ENCODE assay signal across 32 cellular contexts in the genomic region with DNA sequence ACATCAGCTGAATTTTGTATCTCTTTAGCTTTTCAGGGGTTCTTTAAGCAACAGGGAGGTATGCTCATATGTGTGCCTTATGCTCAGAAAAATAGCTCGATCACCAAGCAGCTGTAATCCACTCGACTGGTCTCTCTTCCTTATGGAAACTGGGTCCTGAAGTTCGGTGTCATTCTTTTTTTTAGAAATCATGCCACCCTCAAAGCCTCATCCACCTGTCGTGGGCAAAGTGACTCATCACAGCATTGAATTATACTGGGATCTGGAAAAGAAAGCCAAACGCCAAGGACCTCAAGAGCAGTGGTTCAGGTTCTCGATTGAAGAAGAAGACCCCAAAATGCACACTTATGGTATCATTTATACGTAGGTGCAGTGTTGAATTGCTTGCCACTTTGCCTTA.
"Had no signal": no experiment of that assay in that cellular context is flagged by ENCODE, and none has a peak within 500 bp of the region (broad histone marks: within the 10 kb centered on the region; RNA-seq: fewer than 3 reads in every experiment).

No MANE protein-coding gene starts in this region.

- H3K27ac ChIP-seq: adrenal gland, ascending aorta, breast epithelium, cardiac muscle cell, colonic mucosa, gastrocnemius medialis, heart left ventricle had no signal

- DNase-seq: activated CD4-positive, alpha-beta memory T cell treated with anti-CD3 and anti-CD28 coated beads for 36 hours; activated CD4-positive, alpha-beta T cell treated with anti-CD3 and anti-CD28 coated beads for 36 hours; activated CD4-positive, alpha-beta T cell treated with anti-CD3 and anti-CD28 coated beads, Interleukin-2, amount 10 ng/mL, durations not matched to agents 24 days and 14 days; activated CD4-positive, CD25-positive, alpha-beta regulatory T cell; activated CD4-positive, CD25-positive, alpha-beta regulatory T cell treated with anti-CD3 and anti-CD28 coated beads, Interleukin-2, amount 50 U/mL, for 72 hours; activated CD8-positive, alpha-beta memory T cell treated with anti-CD3 and anti-CD28 coated beads, Interleukin-2, amount 10 ng/mL, durations not matched to agents 7 days and 5 days; activated CD8-positive, alpha-beta memory T cell treated with anti-CD3 and anti-CD28 coated beads, Interleukin-2, amount 50 U/mL, for 4 hours; activated CD8-positive, alpha-beta T cell treated with anti-CD3 and anti-CD28 coated beads, Interleukin-2, amount 10 ng/mL, durations not matched to agents 7 days and 5 days; activated effector memory CD4-positive, alpha-beta T cell treated with anti-CD3 and anti-CD28 coated beads, Interleukin-2, amount 50 U/mL, for 16 hours; activated naive CD4-positive, alpha-beta T cell treated with anti-CD3 and anti-CD28 coated beads for 36 hours; activated naive CD8-positive, alpha-beta T cell treated with anti-CD3 and anti-CD28 coated beads for 36 hours; activated naive CD8-positive, alpha-beta T cell treated with anti-CD3 and anti-CD28 coated beads, Interleukin-2, amount 50 U/mL, for 24 hours; activated T-cell treated with anti-CD3 and anti-CD28 coated beads, Interleukin-2, amount 50 U/mL, for 1 hour; activated T-cell treated with anti-CD3 and anti-CD28 coated beads, Interleukin-2, amount 50 U/mL, for 48 hours; adrenal gland; central memory CD4-positive, alpha-beta T cell; cerebellar nuclear complex; colonic mucosa; effector CD8-positive, alpha-beta T cell; endodermal cell; foreskin fibroblast; gastrocnemius medialis; glutamatergic neuron; heart left ventricle had no signal

- H3K4me1 ChIP-seq: adrenal gland, ascending aorta, breast epithelium, colonic mucosa, gastrocnemius medialis, heart left ventricle had no signal

- H3K9me3 ChIP-seq: adrenal gland, ascending aorta, breast epithelium, colonic mucosa, gastrocnemius medialis had no signal

- H3K27me3 ChIP-seq: adrenal gland, ascending aorta, breast epithelium, cardiac muscle cell, colonic mucosa, gastrocnemius medialis, heart left ventricle had no signal

- H3K9me3 Mint-ChIP-seq: activated CD4-positive, alpha-beta memory T cell treated with anti-CD3 and anti-CD28 coated beads for 36 hours; activated CD4-positive, alpha-beta T cell treated with anti-CD3 and anti-CD28 coated beads, Interleukin-2, amount 10 ng/mL, durations not matched to agents 24 days and 14 days; activated naive CD4-positive, alpha-beta T cell treated with anti-CD3 and anti-CD28 coated beads for 36 hours; activated naive CD4-positive, alpha-beta T cell treated with anti-CD3 and anti-CD28 coated beads, Interleukin-2, amount 50 U/mL, for 24 hours; activated naive CD8-positive, alpha-beta T cell treated with anti-CD3 and anti-CD28 coated beads for 36 hours; activated naive CD8-positive, alpha-beta T cell treated with anti-CD3 and anti-CD28 coated beads, Interleukin-2, amount 50 U/mL, for 24 hours; activated T-helper 1 cell treated with anti-CD3 and anti-CD28 coated beads, Interleukin-12 subunit alpha, Interleukin-12 subunit beta, Interleukin-2, Interleukin-4 antibody, amounts not matched to agents 30 ng/mL and 10 ng/mL and 1 ng/mL, durations not matched to agents 14 hours and 24 hours and 36 hours; activated T-helper 2 cell treated with anti-CD3 and anti-CD28 coated beads, Interferon-gamma antibody, Interleukin-2, Interleukin-4, amounts not matched to agents 10 μg/mL and 5 μg/mL and 100 μg/mL, durations not matched to agents 14 hours and 24 hours and 36 hours; endodermal cell had no signal

- H3K36me3 Mint-ChIP-seq: activated CD4-positive, alpha-beta memory T cell treated with anti-CD3 and anti-CD28 coated beads for 36 hours; activated CD8-positive, alpha-beta memory T cell treated with anti-CD3 and anti-CD28 coated beads, Interleukin-2, amount 10 ng/mL, durations not matched to agents 7 days and 5 days; activated naive CD4-positive, alpha-beta T cell treated with anti-CD3 and anti-CD28 coated beads, Interleukin-2, amount 50 U/mL, for 24 hours; activated naive CD8-positive, alpha-beta T cell treated with anti-CD3 and anti-CD28 coated beads for 36 hours; brain had no signal

- H3K4me1 Mint-ChIP-seq: activated CD4-positive, alpha-beta T cell treated with anti-CD3 and anti-CD28 coated beads for 36 hours; activated CD4-positive, alpha-beta T cell treated with anti-CD3 and anti-CD28 coated beads, Interleukin-2, amount 10 ng/mL, durations not matched to agents 24 days and 14 days; activated CD8-positive, alpha-beta memory T cell treated with anti-CD3 and anti-CD28 coated beads, Interleukin-2, amount 10 ng/mL, durations not matched to agents 7 days and 5 days; activated naive CD4-positive, alpha-beta T cell treated with anti-CD3 and anti-CD28 coated beads, Interleukin-2, amount 50 U/mL, for 24 hours; activated naive CD8-positive, alpha-beta T cell treated with anti-CD3 and anti-CD28 coated beads for 36 hours; activated naive CD8-positive, alpha-beta T cell treated with anti-CD3 and anti-CD28 coated beads, Interleukin-2, amount 50 U/mL, for 24 hours had no signal

- H3K36me3 ChIP-seq: adrenal gland, ascending aorta, breast epithelium, cardiac muscle cell, colonic mucosa, gastrocnemius medialis, heart left ventricle had no signal

- H3K4me3 Mint-ChIP-seq: activated CD4-positive, alpha-beta memory T cell treated with anti-CD3 and anti-CD28 coated beads for 36 hours; activated CD4-positive, alpha-beta T cell treated with anti-CD3 and anti-CD28 coated beads for 36 hours; activated CD4-positive, alpha-beta T cell treated with anti-CD3 and anti-CD28 coated beads, Interleukin-2, amount 10 ng/mL, durations not matched to agents 24 days and 14 days; activated CD8-positive, alpha-beta memory T cell treated with anti-CD3 and anti-CD28 coated beads, Interleukin-2, amount 10 ng/mL, durations not matched to agents 7 days and 5 days; activated CD8-positive, alpha-beta T cell treated with anti-CD3 and anti-CD28 coated beads, Interleukin-2, amount 10 ng/mL, durations not matched to agents 7 days and 5 days; activated naive CD4-positive, alpha-beta T cell treated with anti-CD3 and anti-CD28 coated beads for 36 hours; activated naive CD4-positive, alpha-beta T cell treated with anti-CD3 and anti-CD28 coated beads, Interleukin-2, amount 50 U/mL, for 24 hours; activated naive CD8-positive, alpha-beta T cell treated with anti-CD3 and anti-CD28 coated beads for 36 hours; activated naive CD8-positive, alpha-beta T cell treated with anti-CD3 and anti-CD28 coated beads, Interleukin-2, amount 50 U/mL, for 24 hours; activated T-helper 1 cell treated with anti-CD3 and anti-CD28 coated beads, Interleukin-12 subunit alpha, Interleukin-12 subunit beta, Interleukin-2, Interleukin-4 antibody, amounts not matched to agents 30 ng/mL and 10 ng/mL and 1 ng/mL, durations not matched to agents 14 hours and 24 hours and 36 hours; endodermal cell had no signal

- ATAC-seq: activated CD4-positive, alpha-beta T cell treated with anti-CD3 and anti-CD28 coated beads for 36 hours; activated CD8-positive, alpha-beta memory T cell treated with anti-CD3 and anti-CD28 coated beads, Interleukin-2, amount 10 ng/mL, durations not matched to agents 7 days and 5 days; activated CD8-positive, alpha-beta T cell treated with anti-CD3 and anti-CD28 coated beads, Interleukin-2, amount 10 ng/mL, durations not matched to agents 7 days and 5 days; activated naive CD8-positive, alpha-beta T cell treated with anti-CD3 and anti-CD28 coated beads, Interleukin-2, amount 50 U/mL, for 24 hours; esophagus mucosa; gastrocnemius medialis; heart left ventricle had no signal

- H3K27me3 Mint-ChIP-seq: activated CD4-positive, alpha-beta T cell treated with anti-CD3 and anti-CD28 coated beads, Interleukin-2, amount 10 ng/mL, durations not matched to agents 24 days and 14 days had no signal

- H3K27ac Mint-ChIP-seq: activated CD4-positive, alpha-beta memory T cell treated with anti-CD3 and anti-CD28 coated beads for 36 hours; activated CD4-positive, alpha-beta T cell treated with anti-CD3 and anti-CD28 coated beads for 36 hours; activated CD4-positive, alpha-beta T cell treated with anti-CD3 and anti-CD28 coated beads, Interleukin-2, amount 10 ng/mL, durations not matched to agents 24 days and 14 days; activated CD8-positive, alpha-beta memory T cell treated with anti-CD3 and anti-CD28 coated beads, Interleukin-2, amount 10 ng/mL, durations not matched to agents 7 days and 5 days; activated CD8-positive, alpha-beta T cell treated with anti-CD3 and anti-CD28 coated beads, Interleukin-2, amount 10 ng/mL, durations not matched to agents 7 days and 5 days; activated naive CD4-positive, alpha-beta T cell treated with anti-CD3 and anti-CD28 coated beads for 36 hours; activated naive CD4-positive, alpha-beta T cell treated with anti-CD3 and anti-CD28 coated beads, Interleukin-2, amount 50 U/mL, for 24 hours; activated naive CD8-positive, alpha-beta T cell treated with anti-CD3 and anti-CD28 coated beads for 36 hours; activated naive CD8-positive, alpha-beta T cell treated with anti-CD3 and anti-CD28 coated beads, Interleukin-2, amount 50 U/mL, for 24 hours; activated T-helper 1 cell treated with anti-CD3 and anti-CD28 coated beads, Interleukin-12 subunit alpha, Interleukin-12 subunit beta, Interleukin-2, Interleukin-4 antibody, amounts not matched to agents 30 ng/mL and 10 ng/mL and 1 ng/mL, durations not matched to agents 14 hours and 24 hours and 36 hours; activated T-helper 2 cell treated with anti-CD3 and anti-CD28 coated beads, Interferon-gamma antibody, Interleukin-2, Interleukin-4, amounts not matched to agents 10 μg/mL and 5 μg/mL and 100 μg/mL, durations not matched to agents 14 hours and 24 hours and 36 hours; endodermal cell had no signal

- H3K4me3 ChIP-seq: adrenal gland, ascending aorta, breast epithelium, cardiac muscle cell, colonic mucosa, gastrocnemius medialis, heart left ventricle had no signal
